Comparison of ENCODE assay signal across 1 cellular context in the genomic region with DNA sequence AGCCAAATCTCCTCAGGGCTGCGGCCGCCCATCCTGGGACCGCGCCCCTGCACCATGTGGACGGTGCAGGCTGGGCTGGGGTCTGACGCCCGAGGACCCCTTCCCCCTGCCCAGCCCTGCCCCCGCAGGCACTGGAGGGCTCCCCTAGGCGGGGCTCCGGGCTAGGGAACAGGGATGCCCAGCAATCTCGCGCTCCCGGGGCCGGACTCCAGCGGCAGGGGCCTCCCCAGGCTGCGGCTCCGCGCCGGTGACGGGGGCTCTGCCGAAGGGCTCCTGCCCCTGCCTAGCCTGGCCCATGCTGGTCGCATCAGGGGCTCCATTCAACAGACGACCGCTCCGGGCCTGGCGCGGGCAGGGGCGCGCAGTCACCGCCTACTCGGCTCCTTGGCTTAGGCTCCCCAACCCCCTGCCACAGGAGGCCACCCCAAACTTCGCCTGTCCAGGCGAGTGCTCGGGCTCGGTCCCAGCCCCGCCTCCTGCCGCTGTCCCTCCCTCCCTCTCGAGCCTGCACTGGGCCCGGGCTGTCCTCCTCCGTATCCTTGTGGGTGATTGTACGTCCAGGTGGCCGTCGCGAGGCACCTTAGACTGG.
TF ChIP-seq lines count a peak whose summit lies in the region.

No MANE protein-coding gene starts in this region.

TF ChIP-seq in IMR-90, 13 proteins besides CTCF, POLR2A, EP300 and RAD21:
- TF ChIP-seq MAFK (IDR thresholded peaks at IDR 0.05; ENCODE audit: low read depth, low read length) (no peak), FOS (IDR thresholded peaks at IDR 0.05; ENCODE audit: low read depth, low read length) (no peak), CHD1 (IDR thresholded peaks at IDR 0.05; ENCODE audit: low read depth, low read length) (no peak), RCOR1 (IDR thresholded peaks at IDR 0.05; ENCODE audit: insufficient replicate concordance, low read length) (no peak), BHLHE40 (IDR thresholded peaks at IDR 0.05; ENCODE audit: low read depth, low read length) (no peak), MXI1 (IDR thresholded peaks at IDR 0.05; ENCODE audit: borderline replicate concordance, low read depth, low read length) (no peak), CEBPB (IDR thresholded peaks at IDR 0.05; ENCODE audit: low read depth, low read length) (no peak), NFE2L2 (IDR thresholded peaks at IDR 0.05; ENCODE audit: low read depth, low read length) (no peak), MAZ (IDR thresholded peaks at IDR 0.05; ENCODE audit: borderline replicate concordance, low read depth, low read length) (no peak), RFX5 (IDR thresholded peaks at IDR 0.05; ENCODE audit: low read depth, low read length) (no peak), SMC3 (IDR thresholded peaks at IDR 0.05; ENCODE audit: low read depth, low read length) (no peak)
- TF ChIP-seq, protein P1, sequence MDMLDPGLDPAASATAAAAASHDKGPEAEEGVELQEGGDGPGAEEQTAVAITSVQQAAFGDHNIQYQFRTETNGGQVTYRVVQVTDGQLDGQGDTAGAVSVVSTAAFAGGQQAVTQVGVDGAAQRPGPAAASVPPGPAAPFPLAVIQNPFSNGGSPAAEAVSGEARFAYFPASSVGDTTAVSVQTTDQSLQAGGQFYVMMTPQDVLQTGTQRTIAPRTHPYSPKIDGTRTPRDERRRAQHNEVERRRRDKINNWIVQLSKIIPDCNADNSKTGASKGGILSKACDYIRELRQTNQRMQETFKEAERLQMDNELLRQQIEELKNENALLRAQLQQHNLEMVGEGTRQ (IDR thresholded peaks at IDR 0.05; ENCODE audit: low read depth, low read length) = no peak
- TF ChIP-seq, protein P2, sequence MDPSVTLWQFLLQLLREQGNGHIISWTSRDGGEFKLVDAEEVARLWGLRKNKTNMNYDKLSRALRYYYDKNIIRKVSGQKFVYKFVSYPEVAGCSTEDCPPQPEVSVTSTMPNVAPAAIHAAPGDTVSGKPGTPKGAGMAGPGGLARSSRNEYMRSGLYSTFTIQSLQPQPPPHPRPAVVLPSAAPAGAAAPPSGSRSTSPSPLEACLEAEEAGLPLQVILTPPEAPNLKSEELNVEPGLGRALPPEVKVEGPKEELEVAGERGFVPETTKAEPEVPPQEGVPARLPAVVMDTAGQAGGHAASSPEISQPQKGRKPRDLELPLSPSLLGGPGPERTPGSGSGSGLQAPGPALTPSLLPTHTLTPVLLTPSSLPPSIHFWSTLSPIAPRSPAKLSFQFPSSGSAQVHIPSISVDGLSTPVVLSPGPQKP (IDR thresholded peaks at IDR 0.05; ENCODE audit: borderline replicate concordance, low read depth, low read length) = no peak
